Comparison of ENCODE assay signal across 6 cellular contexts in the genomic region with DNA sequence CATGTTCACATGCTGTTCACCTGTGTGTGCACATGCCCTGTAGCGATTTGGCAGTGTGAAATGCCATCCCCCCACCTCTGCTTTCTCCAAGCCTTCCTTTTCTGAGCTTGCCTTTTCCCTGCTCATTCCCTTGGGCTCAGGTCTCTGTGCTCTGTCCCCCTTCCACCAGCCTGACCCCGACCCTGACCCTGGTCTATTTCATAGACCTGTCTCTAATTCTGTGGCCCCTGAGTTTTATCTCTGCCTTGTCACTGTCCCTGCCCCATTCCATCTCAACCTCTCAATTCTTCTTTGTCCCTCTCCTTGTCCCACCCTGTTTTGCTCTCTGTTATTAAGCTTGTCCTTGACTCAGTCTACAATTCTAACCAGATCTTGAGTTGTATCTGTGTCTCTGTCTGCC. TPM values are rescaled to one million over a fixed set of nuclear protein-coding genes. Genes with fewer than 3 reads are reported as not detected.
DNase-seq lines count a peak whose midpoint lies in the region; ATAC-seq and TF ChIP-seq lines count a peak whose summit lies in the region.

No MANE protein-coding gene starts in this region.

- peak overlapping the region; percentile 48 for H3K4me3 Mint-ChIP-seq in T-helper 1 cell treated with Interleukin-12 subunit alpha and Interleukin-12 subunit beta and Interleukin-4 antibody, amounts not matched to agents 30 μg/mL and 1 μg/mL, for 36 hours
- H3K4me3 Mint-ChIP-seq in stimulated activated naive CD8-positive, alpha-beta T cell treated with anti-CD3 and anti-CD28 coated beads, Interleukin-15, amount 100 ng/mL, for 72 hours, result peak overlapping the region; percentile 64 to 87

- H3K4me1 Mint-ChIP-seq in T-helper 1 cell treated with Interleukin-12 subunit alpha and Interleukin-12 subunit beta and Interleukin-4 antibody, amounts not matched to agents 30 μg/mL and 1 μg/mL, for 36 hours (ENCODE audit: low read depth), result peaks cover 27% of the 10 kb centered on the region
- H3K4me1 Mint-ChIP-seq in stimulated activated naive CD8-positive, alpha-beta T cell treated with anti-CD3 and anti-CD28 coated beads, Interleukin-15, amount 100 ng/mL, for 72 hours, result peaks cover 35% of the 10 kb centered on the region

- BruUV-seq in OCI-LY7 (replicated peaks; lab: Mats Ljungman, UMichigan), result no TSS peak

- peaks cover 15% of the 10 kb centered on the region for H3K4me1 ChIP-seq in fibroblast of lung (ENCODE audit: control insufficient read depth, extremely low read depth, insufficient read depth, low read length)
- H3K4me1 ChIP-seq in OCI-LY7 (ENCODE audit: insufficient read depth, low read length, poor library complexity, severe bottlenecking), result peaks cover 5% of the 10 kb centered on the region

- intact Hi-C loops in OCI-LY7 (cut with micrococcal nuclease; ENCODE audit: unreplicated experiment), result no loop called here

- no peaks in the 10 kb centered on the region for H3K9me2 ChIP-seq in OCI-LY7 (ENCODE audit: insufficient read depth, low read length)

- H3K9ac ChIP-seq in fibroblast of lung (ENCODE audit: insufficient read depth, low read length), result peak overlapping the region; percentile 24

- peak; percentile 6 for ATAC-seq in stimulated activated naive CD8-positive, alpha-beta T cell treated with anti-CD3 and anti-CD28 coated beads, Interleukin-15, amount 100 ng/mL, for 72 hours

- POLR2A ChIA-PET in OCI-LY7 (lab: Charles Lee), result interaction anchor here (0.6 kb wide), 1 partner anchor 315 kb away, joined by 3 read pairs; no protein-coding TSS in a partner anchor

- CTCF ChIA-PET in OCI-LY7 (lab: Charles Lee; ENCODE audit: unreplicated experiment), result interaction anchor here (0.5 to 1.0 kb wide), 2 partner anchors 11 to 134 kb away, joined by 3 read pairs; no protein-coding TSS in a partner anchor

- H3K27ac ChIP-seq in fibroblast of lung (ENCODE audit: insufficient read depth, low read length), result peak overlapping the region; percentile 65
- H3K27ac ChIP-seq in OCI-LY7 (ENCODE audit: low read depth, low read length, poor library complexity, severe bottlenecking), result no peak overlapping the region

- H3K4me2 ChIP-seq in fibroblast of lung (ENCODE audit: extremely low read depth, insufficient read depth, low read length) (peak overlapping the region; percentile 89), OCI-LY7 (ENCODE audit: low read length) (no peak overlapping the region)

- DNase-seq in T-helper 1 cell, result no peak
- no peak for DNase-seq in fibroblast of lung (ENCODE audit: low read depth in 2 of 2)
- no peak for DNase-seq in stimulated activated naive CD8-positive, alpha-beta T cell treated with anti-CD3 and anti-CD28 coated beads, Interleukin-15, amount 100 ng/mL, for 72 hours
- no peak for DNase-seq in germinal center (ENCODE audit: low spot score)
- DNase-seq in OCI-LY7 (ENCODE audit: low spot score), result no peak

- H3K27me3 Mint-ChIP-seq in T-helper 1 cell treated with Interleukin-12 subunit alpha and Interleukin-12 subunit beta and Interleukin-4 antibody, amounts not matched to agents 30 μg/mL and 1 μg/mL, for 36 hours (ENCODE audit: low read depth), result no peaks in the 10 kb centered on the region
- H3K27me3 Mint-ChIP-seq in stimulated activated naive CD8-positive, alpha-beta T cell treated with anti-CD3 and anti-CD28 coated beads, Interleukin-15, amount 100 ng/mL, for 72 hours, result no peaks in the 10 kb centered on the region

- peaks cover 2% of the 10 kb centered on the region for H3K36me3 ChIP-seq in fibroblast of lung (ENCODE audit: control insufficient read depth, insufficient read depth, low read length)
- no peaks in the 10 kb centered on the region for H3K36me3 ChIP-seq in OCI-LY7 (ENCODE audit: insufficient read depth, low read length)

- no peaks in the 10 kb centered on the region for H3K9me3 Mint-ChIP-seq in T-helper 1 cell treated with Interleukin-12 subunit alpha and Interleukin-12 subunit beta and Interleukin-4 antibody, amounts not matched to agents 30 μg/mL and 1 μg/mL, for 36 hours
- H3K9me3 Mint-ChIP-seq in stimulated activated naive CD8-positive, alpha-beta T cell treated with anti-CD3 and anti-CD28 coated beads, Interleukin-15, amount 100 ng/mL, for 72 hours, result no peaks in the 10 kb centered on the region

- H3K4me3 ChIP-seq in fibroblast of lung (replicated peaks in 1 of 4; ENCODE audit: control extremely low read depth in 1 of 4, insufficient read depth in 1 of 4, low read depth in 3 of 4, low read length in 4 of 4) (peak overlapping the region; percentile 4 to 64 (median 32)), OCI-LY7 (ENCODE audit: low read depth, low read length, poor library complexity, severe bottlenecking) (no peak overlapping the region)

- H3K27me3 ChIP-seq in fibroblast of lung (ENCODE audit: control insufficient read depth, insufficient read depth, low read length), result no peaks in the 10 kb centered on the region

- H4K20me1 ChIP-seq in fibroblast of lung (ENCODE audit: control insufficient read depth, extremely low read depth, insufficient read depth, low read length), result no peaks in the 10 kb centered on the region
- H4K20me1 ChIP-seq in OCI-LY7 (ENCODE audit: insufficient read depth, low read length), result no peaks in the 10 kb centered on the region

- peak overlapping the region; percentile 2 for H2AFZ ChIP-seq in fibroblast of lung (ENCODE audit: low read length)
- no peak overlapping the region for H2AFZ ChIP-seq in OCI-LY7 (ENCODE audit: low read length)

- peak overlapping the region; percentile 1 for H3K27ac Mint-ChIP-seq in T-helper 1 cell treated with Interleukin-12 subunit alpha and Interleukin-12 subunit beta and Interleukin-4 antibody, amounts not matched to agents 30 μg/mL and 1 μg/mL, for 36 hours
- peak overlapping the region in 1 of 2 donors; percentile 15 for H3K27ac Mint-ChIP-seq in stimulated activated naive CD8-positive, alpha-beta T cell treated with anti-CD3 and anti-CD28 coated beads, Interleukin-15, amount 100 ng/mL, for 72 hours

- H3K9me3 ChIP-seq in fibroblast of lung (ENCODE audit: control insufficient read depth, insufficient read depth, low read depth, low read length) (no peaks in the 10 kb centered on the region), OCI-LY7 (ENCODE audit: low read length) (no peaks in the 10 kb centered on the region)

- H3K36me3 Mint-ChIP-seq in T-helper 1 cell treated with Interleukin-12 subunit alpha and Interleukin-12 subunit beta and Interleukin-4 antibody, amounts not matched to agents 30 μg/mL and 1 μg/mL, for 36 hours (ENCODE audit: low read depth), result peaks cover 8% of the 10 kb centered on the region

- TF ChIP-seq CTCF in fibroblast of lung (conservative IDR thresholded peaks at IDR 0.05 in 1 of 2, IDR thresholded peaks at IDR 0.05 in 1 of 2; ENCODE audit: low read depth in 1 of 2, low read length in 2 of 2), result no peak
- no peak for TF ChIP-seq CTCF in OCI-LY7 (conservative IDR thresholded peaks at IDR 0.05; ENCODE audit: low read length)

- H3K79me2 ChIP-seq in fibroblast of lung (ENCODE audit: control insufficient read depth, insufficient read depth, low read length), result no peaks in the 10 kb centered on the region
- H3K79me2 ChIP-seq in OCI-LY7 (ENCODE audit: insufficient read depth, low read depth, low read length), result no peaks in the 10 kb centered on the region

RNA-seq across cellular contexts. Expression of a gene that starts 0.7 kb away (rescaled TPM):
- total RNA-seq in fibroblast of lung, result 2.6 and 3.8 TPM in 2 replicates
- polyA plus RNA-seq in fibroblast of lung, result 2.5 and 2.9 TPM in 2 replicates
- 5.2 and 6.8 TPM in 2 replicates for polyA plus RNA-seq in fibroblast of lung (2012)
- 11.4 and 25.4 TPM in 2 replicates for polyA minus RNA-seq in fibroblast of lung (ENCODE audit: low replicate concordance)
- not detected in 2 replicates for total RNA-seq in OCI-LY7 (2014; rRNA removed; shearing (Covaris generic))
- not detected in 2 replicates for total RNA-seq in OCI-LY7 (2022)

RNA-seq across cellular contexts. Expression of a gene that starts 30.1 kb away (rescaled TPM):
- total RNA-seq in fibroblast of lung (15.4 and 25.6 TPM in 2 replicates), OCI-LY7 (2022) (55.3 and 60.8 TPM in 2 replicates)
- polyA plus RNA-seq in fibroblast of lung, result 13.5 and 19.1 TPM in 2 replicates
- polyA plus RNA-seq in fibroblast of lung (2012), result 18.9 and 21.1 TPM in 2 replicates
- 17.7 and 18.3 TPM in 2 replicates for polyA minus RNA-seq in fibroblast of lung (ENCODE audit: low replicate concordance)
- 31.9 and 49.0 TPM in 2 replicates for total RNA-seq in OCI-LY7 (2014; rRNA removed; shearing (Covaris generic))

RNA-seq across cellular contexts. Expression of a gene that starts 44.5 kb away (rescaled TPM):
- 2.6 and 3.0 TPM in 2 replicates for total RNA-seq in fibroblast of lung
- 3.7 and 4.0 TPM in 2 replicates for polyA plus RNA-seq in fibroblast of lung
- 2.4 and 3.0 TPM in 2 replicates for polyA plus RNA-seq in fibroblast of lung (2012)
- 1.0 and 3.5 TPM in 2 replicates for polyA minus RNA-seq in fibroblast of lung (ENCODE audit: low replicate concordance)
- total RNA-seq in OCI-LY7 (2014; rRNA removed; shearing (Covaris generic)), result 28.0 and 29.8 TPM in 2 replicates
- total RNA-seq in OCI-LY7 (2022), result 37.9 and 43.1 TPM in 2 replicates

RNA-seq across cellular contexts. Expression of a gene that starts 44.6 kb away (rescaled TPM):
- total RNA-seq in fibroblast of lung (45.7 and 56.8 TPM in 2 replicates), OCI-LY7 (2022) (83.6 and 85.3 TPM in 2 replicates)
- polyA plus RNA-seq in fibroblast of lung, result 67.9 and 69.6 TPM in 2 replicates
- polyA plus RNA-seq in fibroblast of lung (2012), result 44.2 and 46.9 TPM in 2 replicates
- 90.6 and 135 TPM in 2 replicates for polyA minus RNA-seq in fibroblast of lung (ENCODE audit: low replicate concordance)
- total RNA-seq in OCI-LY7 (2014; rRNA removed; shearing (Covaris generic)), result 78.8 and 85.4 TPM in 2 replicates
